8 cellular contexts compared by ENCODE assay signal in the genomic region with DNA sequence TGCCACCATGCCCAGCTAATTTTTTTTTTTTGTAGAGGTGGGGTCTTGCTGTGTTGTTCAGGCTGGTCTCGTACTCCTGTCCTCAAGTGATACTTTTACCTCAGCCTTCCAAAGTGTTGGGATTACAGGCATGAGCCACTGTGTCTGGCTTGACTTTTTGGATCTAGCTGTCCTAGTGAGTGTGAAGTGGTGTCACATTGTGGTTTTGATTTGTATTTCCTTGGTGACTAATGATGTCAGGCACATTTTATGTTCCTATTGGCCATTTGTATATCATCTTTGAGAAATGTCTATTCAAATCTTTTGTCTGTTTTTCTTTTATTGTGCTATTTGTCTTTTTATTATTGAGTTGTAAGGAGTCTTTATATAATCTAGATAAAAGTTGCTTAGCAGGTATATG. TPM values are rescaled to one million over a fixed set of nuclear protein-coding genes. Genes with fewer than 3 reads are reported as not detected.
DNase-seq lines count a peak whose midpoint lies in the region; ATAC-seq and TF ChIP-seq lines count a peak whose summit lies in the region.
"Had no signal": no experiment of that assay in that cellular context is flagged by ENCODE, and none has a peak within 500 bp of the region (broad histone marks: within the 10 kb centered on the region; RNA-seq: fewer than 3 reads in every experiment).

No MANE protein-coding gene starts in this region.

- TF ChIP-seq RAD21 in IMR-90 (IDR thresholded peaks at IDR 0.05; ENCODE audit: low read length), result no peak

- no CpG with 5 or more reads among the region's 1 CpG for WGBS in IMR-90 (ENCODE audit: extremely low coverage in 2 of 2, insufficient read length in 1 of 2), 2 experiments

- no peaks in the 10 kb centered on the region for H3K27me3 ChIP-seq in IMR-90 (ENCODE audit: control insufficient read depth, insufficient read depth, low read length)
- H3K27me3 ChIP-seq: neural progenitor cell had no signal

- DNase-seq in GM13977 (ENCODE audit: low spot score) (peak; percentile 24), IMR-90 (peak; percentile 38), dedifferentiated amniotic fluid mesenchymal stem cell (ENCODE audit: extremely low spot score) (peak; percentile 50), pons (ENCODE audit: low spot score) (peak; percentile 22), DMS153 treated with DMSO at 0.1 percent for 48 hours (lab: John Stamatoyannopoulos, UW; ENCODE audit: unreplicated experiment) (no peak)
- DNase-seq in stimulated activated CD8-positive, alpha-beta memory T cell treated with anti-CD3 and anti-CD28 coated beads, Interleukin-4, amount 100 ng/mL, for 48 hours, result no peak

- peak overlapping the region; percentile 49; the same call in 1 of the 2 replicates for H3K27ac ChIP-seq in IMR-90 (ENCODE audit: insufficient read depth, low read length)
- H3K27ac ChIP-seq: neural progenitor cell had no signal

- H4K5ac ChIP-seq in IMR-90 (ENCODE audit: low read depth, low read length), result 0 out of 2 replicates have a peak overlapping the region, but pooled peaks have one; percentile 47

- ATAC-seq in IMR-90 (ENCODE audit: low read depth) (peak; percentile 58; the same call in 1 of the 2 replicates), GM18520 (IDR thresholded peaks at IDR 0.05; ENCODE audit: unreplicated experiment) (no peak)

- H4K20me1 ChIP-seq in IMR-90 (ENCODE audit: insufficient read depth, low read length), result no peaks in the 10 kb centered on the region

- no peak overlapping the region for H3K9ac ChIP-seq in IMR-90 (ENCODE audit: low read depth, low read length)
- H3K9ac ChIP-seq: neural progenitor cell had no signal

- H3K9me3 ChIP-seq in IMR-90 (ENCODE audit: control insufficient read depth, insufficient read depth, low read length), result no peaks in the 10 kb centered on the region

- H2AK9ac ChIP-seq in IMR-90 (replicated peaks; ENCODE audit: low read depth, low read length, poor library complexity), result no peak overlapping the region

- no peak overlapping the region for H4K8ac ChIP-seq in IMR-90 (ENCODE audit: low read depth in 2 of 2, low read length in 2 of 2)

- H3K4me3 ChIP-seq in IMR-90 (ENCODE audit: insufficient read depth, low read depth, low read length), result no peak overlapping the region
- H3K4me3 ChIP-seq: neural progenitor cell had no signal

- H2BK120ac ChIP-seq in IMR-90 (ENCODE audit: low read depth, low read length), result no peak overlapping the region

- peak overlapping the region; percentile 29; the same call in 1 of the 2 replicates for H3K18ac ChIP-seq in IMR-90 (ENCODE audit: low read depth, low read length)

- no peak overlapping the region for H2AFZ ChIP-seq in IMR-90 (replicated peaks; ENCODE audit: low read length, poor library complexity)
- H2AFZ ChIP-seq: neural progenitor cell had no signal

- POLR2A ChIA-PET in IMR-90 (lab: Charles Lee; ENCODE audit: unreplicated experiment), result interaction anchor here (0.5 kb wide), 1 partner anchor 12 kb away, joined by 3 read pairs; no protein-coding TSS in a partner anchor

- intact Hi-C loops in IMR-90 (cut with micrococcal nuclease), result no loop called here

- dilution Hi-C loops in IMR-90 (cut with HindIII; ENCODE audit: low sequenced_read_pairs, unreplicated experiment), result no loop called here

- no peak overlapping the region for H3K14ac ChIP-seq in IMR-90 (replicated peaks; ENCODE audit: low read depth, low read length)

- H2BK5ac ChIP-seq in IMR-90 (ENCODE audit: low read depth, low read length, poor library complexity, severe bottlenecking), result peak overlapping the region; percentile 4

- no peak for TF ChIP-seq POLR2A in IMR-90 (IDR thresholded peaks at IDR 0.05; ENCODE audit: low read depth, low read length)

- H3K23ac ChIP-seq in IMR-90 (ENCODE audit: low read depth, low read length), result no peak overlapping the region

- TF ChIP-seq CTCF in GM13977 (IDR thresholded peaks at IDR 0.05; ENCODE audit: extremely low read depth, insufficient read depth, missing control alignments), result no peak
- no peak for TF ChIP-seq CTCF in IMR-90 (conservative IDR thresholded peaks at IDR 0.05; ENCODE audit: low read depth, low read length)

- peaks cover 16% of the 10 kb centered on the region for H3K36me3 ChIP-seq in IMR-90 (ENCODE audit: control insufficient read depth, insufficient read depth, low read length)

- no peak overlapping the region for H3K56ac ChIP-seq in IMR-90 (ENCODE audit: extremely low read depth, insufficient read depth, low read length)

- no TSS peak for BruUV-seq in IMR-90 (replicated peaks; lab: Mats Ljungman, UMichigan)

- H4K91ac ChIP-seq in IMR-90 (ENCODE audit: insufficient read depth, low read depth, low read length), result no peak overlapping the region

- H3K79me1 ChIP-seq in IMR-90 (ENCODE audit: low read depth in 1 of 2, low read length in 2 of 2), result peaks cover 19 to 23% of the 10 kb centered on the region in 2 experiments; a peak in 3 of 4 replicates

- CTCF ChIA-PET in IMR-90 (lab: Yijun Ruan, JAX), result no interaction called here

- peaks cover 2% of the 10 kb centered on the region; the same call in 1 of the 2 replicates for H3K9me1 ChIP-seq in IMR-90 (ENCODE audit: insufficient read depth, low read length)

- in situ Hi-C loops in GM13977 (cut with MboI; ENCODE audit: low pct_unique_long_range_greater_than_20kb, low sequenced_read_pairs, unreplicated experiment), result no loop called here
- in situ Hi-C loops in IMR-90 (cut with MboI; ENCODE audit: low sequenced_read_pairs), result no loop called here

- H2BK15ac ChIP-seq in IMR-90 (ENCODE audit: low read depth, low read length), result no peak overlapping the region

- no peak overlapping the region for H2AK5ac ChIP-seq in IMR-90 (ENCODE audit: low read depth, low read length)

- no peak overlapping the region for H2BK20ac ChIP-seq in IMR-90 (ENCODE audit: low read depth, low read length)

- H3K4me2 ChIP-seq in IMR-90 (ENCODE audit: low read depth, low read length), result no peak overlapping the region
- H3K4me2 ChIP-seq: neural progenitor cell had no signal

- H3K4me1 ChIP-seq in IMR-90 (ENCODE audit: control insufficient read depth, insufficient read depth, low read length), result peaks cover 2% of the 10 kb centered on the region

- H3K4ac ChIP-seq in IMR-90 (ENCODE audit: low read depth, low read length), result no peak overlapping the region

TF ChIP-seq in IMR-90, 13 proteins besides CTCF, POLR2A, EP300 and RAD21:
- TF ChIP-seq MAZ (IDR thresholded peaks at IDR 0.05; ENCODE audit: borderline replicate concordance, low read depth, low read length) (no peak), RFX5 (IDR thresholded peaks at IDR 0.05; ENCODE audit: low read depth, low read length) (peak; percentile 97), BHLHE40 (IDR thresholded peaks at IDR 0.05; ENCODE audit: low read depth, low read length) (no peak), MXI1 (IDR thresholded peaks at IDR 0.05; ENCODE audit: borderline replicate concordance, low read depth, low read length) (no peak), CEBPB (IDR thresholded peaks at IDR 0.05; ENCODE audit: low read depth, low read length) (no peak), MAFK (IDR thresholded peaks at IDR 0.05; ENCODE audit: low read depth, low read length) (no peak)
TF ChIP-seq in IMR-90: peak in this region for 1.

RNA-seq across cellular contexts. Expression of gene MCCC2, which starts 53.5 kb away (rescaled TPM):
- total RNA-seq in IMR-90 (2012; rRNA removed), result 14.2 and 22.0 TPM in 2 replicates
- polyA plus RNA-seq in IMR-90 (2012; rRNA removed), result 14.5 and 18.0 TPM in 2 replicates
- 7.3 and 10.5 TPM in 2 replicates for polyA plus RNA-seq in IMR-90 (2012; cell fraction: cytosol; rRNA removed)
- 7.0 and 19.3 TPM in 2 replicates for polyA plus RNA-seq in IMR-90 (2012; cell fraction: nucleus; rRNA removed; ENCODE audit: low replicate concordance)

Comparison
In these comparisons a context has a peak if more than half of its experiments do, and no peak if none do; other contexts are left out.
1. DNase-seq: peak in GM13977 (single experiment), IMR-90 (single experiment), dedifferentiated amniotic fluid mesenchymal stem cell (single experiment) and pons (single experiment); none in DMS153 treated with DMSO at 0.1 percent for 48 hours (single experiment) and stimulated activated CD8-positive, alpha-beta memory T cell treated with anti-CD3 and anti-CD28 coated beads, Interleukin-4, amount 100 ng/mL, for 48 hours (single experiment).